Comparison of ENCODE assay signal across 1 cellular context in the genomic region with DNA sequence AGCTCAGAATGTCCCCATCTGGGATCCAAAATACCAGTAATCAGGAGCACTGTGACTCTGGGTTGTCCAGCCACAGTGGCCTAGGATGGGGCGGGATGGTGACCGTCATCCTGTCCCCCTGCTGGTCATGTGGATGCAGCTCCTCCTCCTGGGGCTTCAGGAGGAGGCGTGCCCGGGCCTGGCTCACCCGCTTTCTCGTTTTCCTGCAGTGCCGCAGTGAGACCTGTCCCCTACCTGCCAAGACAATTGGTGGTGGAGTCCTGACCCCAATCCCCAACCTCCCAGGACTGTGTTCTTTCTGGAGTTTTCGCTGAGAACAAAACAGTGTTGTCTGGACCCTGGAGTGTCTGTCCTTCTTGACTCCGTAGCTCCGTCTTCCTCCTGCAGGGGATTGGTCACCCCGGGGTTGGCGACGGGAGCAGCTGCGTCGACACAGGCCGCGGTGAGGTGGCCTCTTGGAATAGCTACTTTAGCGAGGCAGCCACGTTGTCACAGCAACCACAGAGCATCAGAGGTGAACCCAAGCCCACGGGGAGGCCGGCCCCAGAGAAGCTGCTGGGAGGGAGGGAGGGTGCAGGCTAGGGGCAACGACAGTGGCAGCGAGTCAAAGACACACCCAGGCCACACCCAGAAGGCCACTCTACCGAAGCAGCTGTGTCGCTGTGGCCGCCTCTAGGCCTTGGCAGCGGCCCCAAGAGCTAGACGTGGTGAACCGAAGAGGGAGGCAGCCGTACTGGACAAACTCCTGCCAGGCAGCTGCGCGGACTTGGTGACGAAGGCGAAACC.
TF ChIP-seq lines count a peak whose summit lies in the region.

No MANE protein-coding gene starts in this region.

TF ChIP-seq in K562, 482 proteins besides CTCF, POLR2A, EP300 and RAD21 (continued from another document and continues in another):
- no peak for TF ChIP-seq KAT8 (IDR thresholded peaks at IDR 0.05; ENCODE audit: low read depth)
- no peak for TF ChIP-seq SREBF2 (CRISPR knock-in tag; IDR thresholded peaks at IDR 0.05)
- TF ChIP-seq, protein P1, sequence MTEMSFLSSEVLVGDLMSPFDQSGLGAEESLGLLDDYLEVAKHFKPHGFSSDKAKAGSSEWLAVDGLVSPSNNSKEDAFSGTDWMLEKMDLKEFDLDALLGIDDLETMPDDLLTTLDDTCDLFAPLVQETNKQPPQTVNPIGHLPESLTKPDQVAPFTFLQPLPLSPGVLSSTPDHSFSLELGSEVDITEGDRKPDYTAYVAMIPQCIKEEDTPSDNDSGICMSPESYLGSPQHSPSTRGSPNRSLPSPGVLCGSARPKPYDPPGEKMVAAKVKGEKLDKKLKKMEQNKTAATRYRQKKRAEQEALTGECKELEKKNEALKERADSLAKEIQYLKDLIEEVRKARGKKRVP (CRISPR knock-in tag; IDR thresholded peaks at IDR 0.05) = no peak
- no peak for TF ChIP-seq NR2C2 (CRISPR knock-in tag; IDR thresholded peaks at IDR 0.05)
- 0 out of 2 replicates have a peak, but pooled peaks have one; percentile 1 for TF ChIP-seq NR2C2 (tag; IDR thresholded peaks at IDR 0.05)
- no peak for TF ChIP-seq ATF1 (CRISPR knock-in tag; IDR thresholded peaks at IDR 0.05)
- TF ChIP-seq ATF1 (tag; IDR thresholded peaks at IDR 0.05) = no peak
- TF ChIP-seq SRSF7 (optimal IDR thresholded peaks at IDR 0.05; ENCODE audit: low read depth, low read length) = no peak
- TF ChIP-seq SRF (CRISPR knock-in tag; IDR thresholded peaks at IDR 0.05) = no peak
- no peak for TF ChIP-seq SMAD1 (IDR thresholded peaks at IDR 0.05; ENCODE audit: low read depth, low read length, partially characterized antibody)
- peak; percentile 55; the same call in 1 of the 2 replicates for TF ChIP-seq RFX1 (IDR thresholded peaks at IDR 0.05)
- TF ChIP-seq NEUROD1 (IDR thresholded peaks at IDR 0.05; ENCODE audit: borderline replicate concordance, low read depth, low read length, partially characterized antibody) = no peak
- TF ChIP-seq ZNF584 (CRISPR knock-in tag; IDR thresholded peaks at IDR 0.05; ENCODE audit: low read depth) = no peak
- TF ChIP-seq, protein P2, sequence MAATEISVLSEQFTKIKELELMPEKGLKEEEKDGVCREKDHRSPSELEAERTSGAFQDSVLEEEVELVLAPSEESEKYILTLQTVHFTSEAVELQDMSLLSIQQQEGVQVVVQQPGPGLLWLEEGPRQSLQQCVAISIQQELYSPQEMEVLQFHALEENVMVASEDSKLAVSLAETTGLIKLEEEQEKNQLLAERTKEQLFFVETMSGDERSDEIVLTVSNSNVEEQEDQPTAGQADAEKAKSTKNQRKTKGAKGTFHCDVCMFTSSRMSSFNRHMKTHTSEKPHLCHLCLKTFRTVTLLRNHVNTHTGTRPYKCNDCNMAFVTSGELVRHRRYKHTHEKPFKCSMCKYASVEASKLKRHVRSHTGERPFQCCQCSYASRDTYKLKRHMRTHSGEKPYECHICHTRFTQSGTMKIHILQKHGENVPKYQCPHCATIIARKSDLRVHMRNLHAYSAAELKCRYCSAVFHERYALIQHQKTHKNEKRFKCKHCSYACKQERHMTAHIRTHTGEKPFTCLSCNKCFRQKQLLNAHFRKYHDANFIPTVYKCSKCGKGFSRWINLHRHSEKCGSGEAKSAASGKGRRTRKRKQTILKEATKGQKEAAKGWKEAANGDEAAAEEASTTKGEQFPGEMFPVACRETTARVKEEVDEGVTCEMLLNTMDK (IDR thresholded peaks at IDR 0.05; ENCODE audit: borderline replicate concordance, insufficient read depth, low read depth, low read length, poor library complexity, severe bottlenecking) = no peak
- TF ChIP-seq NFIC (IDR thresholded peaks at IDR 0.05) = 0 out of 2 replicates have a peak, but pooled peaks have one; percentile 10
- no peak for TF ChIP-seq KHSRP (IDR thresholded peaks at IDR 0.05)
- no peak for TF ChIP-seq ZNF143 (CRISPR knock-in tag; IDR thresholded peaks at IDR 0.05)
- TF ChIP-seq, protein P3, sequence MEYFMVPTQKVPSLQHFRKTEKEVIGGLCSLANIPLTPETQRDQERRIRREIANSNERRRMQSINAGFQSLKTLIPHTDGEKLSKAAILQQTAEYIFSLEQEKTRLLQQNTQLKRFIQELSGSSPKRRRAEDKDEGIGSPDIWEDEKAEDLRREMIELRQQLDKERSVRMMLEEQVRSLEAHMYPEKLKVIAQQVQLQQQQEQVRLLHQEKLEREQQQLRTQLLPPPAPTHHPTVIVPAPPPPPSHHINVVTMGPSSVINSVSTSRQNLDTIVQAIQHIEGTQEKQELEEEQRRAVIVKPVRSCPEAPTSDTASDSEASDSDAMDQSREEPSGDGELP (CRISPR knock-in tag; IDR thresholded peaks at IDR 0.05; ENCODE audit: borderline replicate concordance) = peak; percentile 52; the same call in 1 of the 2 replicates
- TF ChIP-seq RCOR1 (IDR thresholded peaks at IDR 0.05; ENCODE audit: borderline replicate concordance in 1 of 2, low read depth in 2 of 2, low read length in 2 of 2) = peak in 1 of 2 experiments; percentile 56; a peak in 1 of 4 replicates
- TF ChIP-seq, protein P4, sequence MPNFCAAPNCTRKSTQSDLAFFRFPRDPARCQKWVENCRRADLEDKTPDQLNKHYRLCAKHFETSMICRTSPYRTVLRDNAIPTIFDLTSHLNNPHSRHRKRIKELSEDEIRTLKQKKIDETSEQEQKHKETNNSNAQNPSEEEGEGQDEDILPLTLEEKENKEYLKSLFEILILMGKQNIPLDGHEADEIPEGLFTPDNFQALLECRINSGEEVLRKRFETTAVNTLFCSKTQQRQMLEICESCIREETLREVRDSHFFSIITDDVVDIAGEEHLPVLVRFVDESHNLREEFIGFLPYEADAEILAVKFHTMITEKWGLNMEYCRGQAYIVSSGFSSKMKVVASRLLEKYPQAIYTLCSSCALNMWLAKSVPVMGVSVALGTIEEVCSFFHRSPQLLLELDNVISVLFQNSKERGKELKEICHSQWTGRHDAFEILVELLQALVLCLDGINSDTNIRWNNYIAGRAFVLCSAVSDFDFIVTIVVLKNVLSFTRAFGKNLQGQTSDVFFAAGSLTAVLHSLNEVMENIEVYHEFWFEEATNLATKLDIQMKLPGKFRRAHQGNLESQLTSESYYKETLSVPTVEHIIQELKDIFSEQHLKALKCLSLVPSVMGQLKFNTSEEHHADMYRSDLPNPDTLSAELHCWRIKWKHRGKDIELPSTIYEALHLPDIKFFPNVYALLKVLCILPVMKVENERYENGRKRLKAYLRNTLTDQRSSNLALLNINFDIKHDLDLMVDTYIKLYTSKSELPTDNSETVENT (CRISPR knock-in tag; IDR thresholded peaks at IDR 0.05) = no peak
- no peak for TF ChIP-seq BRCA1 (IDR thresholded peaks at IDR 0.05)
- TF ChIP-seq BRCA1 (CRISPR knock-in tag; IDR thresholded peaks at IDR 0.05) = no peak
- TF ChIP-seq SMARCA4 (IDR thresholded peaks at IDR 0.05) = no peak
- no peak for TF ChIP-seq PHB2 (IDR thresholded peaks at IDR 0.05; ENCODE audit: low read depth)
- TF ChIP-seq, protein P5, sequence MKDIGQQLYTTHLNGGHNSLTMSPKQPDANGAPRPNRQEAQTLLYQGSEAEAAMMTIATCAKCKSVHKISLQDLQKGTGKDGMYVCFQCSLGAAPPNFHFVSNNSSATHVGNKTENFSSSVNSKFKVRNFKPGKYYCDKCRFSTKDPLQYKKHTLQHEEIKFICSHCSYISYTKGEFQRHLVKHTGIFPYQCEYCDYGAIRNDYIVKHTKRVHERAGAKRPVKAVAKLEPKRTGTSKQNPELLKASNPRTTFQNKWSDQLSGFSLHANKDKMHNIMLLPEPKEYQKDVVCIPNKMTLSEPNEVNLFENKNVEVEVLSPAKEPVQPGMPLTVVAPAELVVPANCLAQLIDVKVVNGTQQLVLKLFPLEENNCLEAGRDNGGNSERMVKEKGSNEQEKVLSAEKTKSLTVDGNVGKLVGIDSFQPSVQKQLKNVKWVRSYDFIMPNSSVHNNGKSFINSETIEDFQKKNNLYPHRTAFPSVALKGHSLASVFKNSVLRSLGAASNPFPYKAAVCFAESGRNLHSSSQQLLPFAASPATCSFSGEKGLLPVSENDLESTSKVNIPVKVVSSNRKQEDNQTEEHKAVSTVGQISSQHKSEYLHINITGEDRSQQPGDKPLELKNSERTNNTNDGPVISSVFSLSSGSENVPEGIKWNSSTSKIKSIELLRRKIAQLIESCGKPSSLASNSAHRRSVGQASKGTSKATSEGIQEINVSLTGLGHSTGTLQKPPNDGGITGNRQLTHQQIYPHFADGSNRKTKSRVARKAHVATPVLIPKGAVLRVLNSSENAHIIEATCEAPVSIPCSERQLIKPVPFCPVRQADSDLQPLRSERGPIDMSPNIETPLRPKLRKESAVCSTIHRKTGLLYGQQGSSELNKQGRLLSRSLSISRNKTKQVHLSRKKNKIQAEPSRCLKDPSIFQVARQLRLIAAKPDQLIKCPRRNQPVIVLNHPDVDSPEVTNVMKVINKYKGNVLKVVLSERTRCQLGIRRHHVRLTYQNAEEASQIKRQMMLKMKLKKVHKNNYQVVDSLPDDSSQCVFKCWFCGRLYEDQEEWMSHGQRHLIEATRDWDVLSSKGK (CRISPR knock-in tag; IDR thresholded peaks at IDR 0.05) = no peak
- TF ChIP-seq ZNF239 (CRISPR knock-in tag; IDR thresholded peaks at IDR 0.05) = no peak
- no peak for TF ChIP-seq SNIP1 (IDR thresholded peaks at IDR 0.05; ENCODE audit: low read depth)
- TF ChIP-seq NR2F6 (CRISPR knock-in tag; IDR thresholded peaks at IDR 0.05) = no peak
- TF ChIP-seq, protein P6, sequence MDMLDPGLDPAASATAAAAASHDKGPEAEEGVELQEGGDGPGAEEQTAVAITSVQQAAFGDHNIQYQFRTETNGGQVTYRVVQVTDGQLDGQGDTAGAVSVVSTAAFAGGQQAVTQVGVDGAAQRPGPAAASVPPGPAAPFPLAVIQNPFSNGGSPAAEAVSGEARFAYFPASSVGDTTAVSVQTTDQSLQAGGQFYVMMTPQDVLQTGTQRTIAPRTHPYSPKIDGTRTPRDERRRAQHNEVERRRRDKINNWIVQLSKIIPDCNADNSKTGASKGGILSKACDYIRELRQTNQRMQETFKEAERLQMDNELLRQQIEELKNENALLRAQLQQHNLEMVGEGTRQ (CRISPR knock-in tag; IDR thresholded peaks at IDR 0.05) = no peak
- TF ChIP-seq ZNF644 (tag; IDR thresholded peaks at IDR 0.05; ENCODE audit: low read depth) = no peak
- TF ChIP-seq NCOA1 (IDR thresholded peaks at IDR 0.05; ENCODE audit: low read depth) = no peak
- TF ChIP-seq, protein P7, sequence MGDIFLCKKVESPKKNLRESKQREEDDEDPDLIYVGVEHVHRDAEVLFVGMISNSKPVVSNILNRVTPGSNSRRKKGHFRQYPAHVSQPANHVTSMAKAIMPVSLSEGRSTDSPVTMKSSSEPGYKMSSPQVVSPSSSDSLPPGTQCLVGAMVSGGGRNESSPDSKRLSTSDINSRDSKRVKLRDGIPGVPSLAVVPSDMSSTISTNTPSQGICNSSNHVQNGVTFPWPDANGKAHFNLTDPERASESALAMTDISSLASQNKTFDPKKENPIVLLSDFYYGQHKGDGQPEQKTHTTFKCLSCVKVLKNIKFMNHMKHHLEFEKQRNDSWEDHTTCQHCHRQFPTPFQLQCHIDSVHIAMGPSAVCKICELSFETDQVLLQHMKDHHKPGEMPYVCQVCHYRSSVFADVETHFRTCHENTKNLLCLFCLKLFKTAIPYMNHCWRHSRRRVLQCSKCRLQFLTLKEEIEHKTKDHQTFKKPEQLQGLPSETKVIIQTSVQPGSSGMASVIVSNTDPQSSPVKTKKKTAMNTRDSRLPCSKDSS (IDR thresholded peaks at IDR 0.05; ENCODE audit: low read depth, partially characterized antibody) = no peak
- no peak for TF ChIP-seq CEBPG (CRISPR knock-in tag; IDR thresholded peaks at IDR 0.05)
- TF ChIP-seq CEBPG (tag; conservative IDR thresholded peaks at IDR 0.05 in 1 of 2, IDR thresholded peaks at IDR 0.05 in 1 of 2) = no peak
- TF ChIP-seq CC2D1A (IDR thresholded peaks at IDR 0.05) = no peak
- no peak for TF ChIP-seq RFX7 (CRISPR knock-in tag; IDR thresholded peaks at IDR 0.05)
- TF ChIP-seq BDP1 (IDR thresholded peaks at IDR 0.05; ENCODE audit: insufficient read depth, insufficient read length) = no peak
- no peak for TF ChIP-seq ERF (CRISPR knock-in tag; IDR thresholded peaks at IDR 0.05)
- TF ChIP-seq, protein P8, sequence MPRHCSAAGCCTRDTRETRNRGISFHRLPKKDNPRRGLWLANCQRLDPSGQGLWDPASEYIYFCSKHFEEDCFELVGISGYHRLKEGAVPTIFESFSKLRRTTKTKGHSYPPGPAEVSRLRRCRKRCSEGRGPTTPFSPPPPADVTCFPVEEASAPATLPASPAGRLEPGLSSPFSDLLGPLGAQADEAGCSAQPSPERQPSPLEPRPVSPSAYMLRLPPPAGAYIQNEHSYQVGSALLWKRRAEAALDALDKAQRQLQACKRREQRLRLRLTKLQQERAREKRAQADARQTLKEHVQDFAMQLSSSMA (CRISPR knock-in tag; IDR thresholded peaks at IDR 0.05) = no peak
- no peak for TF ChIP-seq YBX1 (IDR thresholded peaks at IDR 0.05)
- TF ChIP-seq ZC3H4 (CRISPR knock-in tag; IDR thresholded peaks at IDR 0.05; ENCODE audit: borderline replicate concordance) = no peak
- no peak for TF ChIP-seq ZNF583 (CRISPR knock-in tag; IDR thresholded peaks at IDR 0.05)
- TF ChIP-seq TBP (optimal IDR thresholded peaks at IDR 0.05; ENCODE audit: low read depth, low read length) = no peak
- no peak for TF ChIP-seq ZNF274 (IDR thresholded peaks at IDR 0.05; ENCODE audit: borderline replicate concordance, low read depth, low read length)
- peak; percentile 27 for TF ChIP-seq CXXC5 (CRISPR knock-in tag; IDR thresholded peaks at IDR 0.05)
- TF ChIP-seq CREM (IDR thresholded peaks at IDR 0.05; ENCODE audit: low read depth) = peak; percentile 68
- TF ChIP-seq, protein P9, sequence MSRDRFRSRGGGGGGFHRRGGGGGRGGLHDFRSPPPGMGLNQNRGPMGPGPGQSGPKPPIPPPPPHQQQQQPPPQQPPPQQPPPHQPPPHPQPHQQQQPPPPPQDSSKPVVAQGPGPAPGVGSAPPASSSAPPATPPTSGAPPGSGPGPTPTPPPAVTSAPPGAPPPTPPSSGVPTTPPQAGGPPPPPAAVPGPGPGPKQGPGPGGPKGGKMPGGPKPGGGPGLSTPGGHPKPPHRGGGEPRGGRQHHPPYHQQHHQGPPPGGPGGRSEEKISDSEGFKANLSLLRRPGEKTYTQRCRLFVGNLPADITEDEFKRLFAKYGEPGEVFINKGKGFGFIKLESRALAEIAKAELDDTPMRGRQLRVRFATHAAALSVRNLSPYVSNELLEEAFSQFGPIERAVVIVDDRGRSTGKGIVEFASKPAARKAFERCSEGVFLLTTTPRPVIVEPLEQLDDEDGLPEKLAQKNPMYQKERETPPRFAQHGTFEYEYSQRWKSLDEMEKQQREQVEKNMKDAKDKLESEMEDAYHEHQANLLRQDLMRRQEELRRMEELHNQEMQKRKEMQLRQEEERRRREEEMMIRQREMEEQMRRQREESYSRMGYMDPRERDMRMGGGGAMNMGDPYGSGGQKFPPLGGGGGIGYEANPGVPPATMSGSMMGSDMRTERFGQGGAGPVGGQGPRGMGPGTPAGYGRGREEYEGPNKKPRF (IDR thresholded peaks at IDR 0.05; ENCODE audit: low read depth, low read length) = no peak
- TF ChIP-seq HCFC1 (IDR thresholded peaks at IDR 0.05; ENCODE audit: low read depth, low read length) = no peak
- no peak for TF ChIP-seq MCM3 (IDR thresholded peaks at IDR 0.05)
- no peak for TF ChIP-seq EWSR1 (IDR thresholded peaks at IDR 0.05; ENCODE audit: borderline replicate concordance, low read depth, partially characterized antibody)
- no peak for TF ChIP-seq E2F3 (CRISPR knock-in tag; IDR thresholded peaks at IDR 0.05)
- no peak for TF ChIP-seq HNRNPLL (IDR thresholded peaks at IDR 0.05; ENCODE audit: low read depth, low read length, poor library complexity, severe bottlenecking)
- TF ChIP-seq ZNF668 (CRISPR knock-in tag; IDR thresholded peaks at IDR 0.05) = no peak
- TF ChIP-seq SREBF1 (IDR thresholded peaks at IDR 0.05; ENCODE audit: borderline replicate concordance, low read depth, low read length) = no peak
- no peak for TF ChIP-seq TRIM28 (IDR thresholded peaks at IDR 0.05)
- TF ChIP-seq JUNB (CRISPR knock-in tag; conservative IDR thresholded peaks at IDR 0.05) = no peak
- no peak for TF ChIP-seq PCBP1 (IDR thresholded peaks at IDR 0.05; ENCODE audit: low read depth, low read length, poor library complexity, severe bottlenecking)
